In the genomic region with DNA sequence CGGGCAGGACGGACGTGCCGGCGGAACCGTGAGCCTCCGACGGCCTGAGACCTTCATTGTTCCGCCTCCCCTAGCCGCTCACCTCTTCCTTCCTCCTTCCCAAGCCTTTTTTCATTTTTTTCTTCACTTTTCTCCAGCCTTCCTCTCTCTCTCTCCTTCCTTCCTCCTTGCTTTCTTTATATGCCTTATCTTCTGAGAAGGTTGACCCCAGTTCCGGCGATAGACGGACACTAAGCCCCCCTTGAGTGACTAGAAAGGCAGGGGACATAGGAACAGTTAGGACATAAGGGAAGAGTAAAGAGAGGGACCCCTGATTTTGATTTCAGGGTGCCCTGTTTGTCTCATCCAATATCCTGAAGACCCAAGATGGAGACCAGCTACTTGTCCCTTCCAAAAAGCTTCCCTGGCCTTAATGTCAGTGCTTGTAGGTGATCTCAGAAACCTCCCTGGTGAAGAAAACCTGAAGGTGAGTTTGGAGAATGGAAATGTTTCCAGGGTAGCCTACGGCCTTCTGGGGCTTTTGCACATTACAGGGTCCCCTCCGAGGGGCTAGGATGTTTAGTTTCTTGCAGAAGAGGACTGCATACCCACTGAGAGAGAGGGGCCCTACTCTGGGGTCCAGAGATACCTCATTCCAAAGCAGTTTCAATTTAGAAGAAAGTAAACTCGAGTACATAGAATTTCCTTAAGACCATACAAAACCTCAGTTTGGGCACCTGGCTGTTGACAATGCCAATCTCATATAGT, we compare ENCODE assay signal across 8 cellular contexts. TPM values are rescaled to one million over a fixed set of nuclear protein-coding genes. Genes with fewer than 3 reads are reported as not detected.
DNase-seq lines count a peak whose midpoint lies in the region; ATAC-seq and TF ChIP-seq lines count a peak whose summit lies in the region.

No MANE protein-coding gene starts in this region.

- peaks cover 23% of the 10 kb centered on the region for H3K27me3 Mint-ChIP-seq in IgD-negative memory B cell

- peak overlapping the region; percentile 74 for H3K4me3 ChIP-seq in BE2C (ENCODE audit: low read depth, low read length)
- peak overlapping the region; percentile 89 to 98 for H3K4me3 ChIP-seq in cardiac fibroblast (replicated peaks in 1 of 2; ENCODE audit: low read depth in 2 of 2, low read length in 2 of 2)
- H3K4me3 ChIP-seq in muscle layer of colon (ENCODE audit: low read depth in 1 of 2, low read length in 2 of 2): peak overlapping the region; percentile 52 to 85

- H3K9me3 ChIP-seq in BE2C (no peaks in the 10 kb centered on the region), muscle layer of colon (ENCODE audit: low read length) (no peaks in the 10 kb centered on the region)

- H3K36me3 ChIP-seq in BE2C: no peaks in the 10 kb centered on the region
- H3K36me3 ChIP-seq in muscle layer of colon (ENCODE audit: insufficient read depth, low read length): no peaks in the 10 kb centered on the region

- DNase-seq in BE2C (no peak), cardiac fibroblast (ENCODE audit: low read depth in 2 of 2) (peak in 1 of 2 donors; percentile 51), NOMO-1 treated with dmso at 0.1 percent for 144 hours (lab: John Stamatoyannopoulos, UW; ENCODE audit: unreplicated experiment) (no peak), NOMO-1 (lab: John Stamatoyannopoulos, UW; ENCODE audit: unreplicated experiment in 2 of 2) (no peak)

- peak overlapping the region; percentile 81 to 99 (median 92) for H3K4me3 Mint-ChIP-seq in IgD-negative memory B cell

- peaks cover 13 to 22% (median 18%) of the 10 kb centered on the region in 3 donors for H3K4me1 Mint-ChIP-seq in IgD-negative memory B cell

- H3K27me3 ChIP-seq in BE2C (no peaks in the 10 kb centered on the region; the same call in 1 of the 2 replicates), muscle layer of colon (ENCODE audit: control insufficient read depth in 1 of 2, insufficient read depth in 2 of 2, low read length in 2 of 2) (no peaks in the 10 kb centered on the region)

- ATAC-seq in GM18858 (IDR thresholded peaks at IDR 0.05; ENCODE audit: unreplicated experiment): no peak
- no peak for ATAC-seq in HG03280 (IDR thresholded peaks at IDR 0.05; ENCODE audit: unreplicated experiment)

- H3K36me3 Mint-ChIP-seq in IgD-negative memory B cell: peaks cover 3% of the 10 kb centered on the region

- TF ChIP-seq CTCF in BE2C (IDR thresholded peaks at IDR 0.05; ENCODE audit: low read depth, low read length) (no peak), cardiac fibroblast (IDR thresholded peaks at IDR 0.05; ENCODE audit: low read depth, low read length) (no peak)

- H3K27ac ChIP-seq in muscle layer of colon (ENCODE audit: low read depth, low read length): peak overlapping the region; percentile 82

- peak overlapping the region; percentile 66 to 96 (median 67) for H3K27ac Mint-ChIP-seq in IgD-negative memory B cell

- no peak overlapping the region for H3K9ac ChIP-seq in muscle layer of colon (ENCODE audit: low read length)

- H3K9me3 Mint-ChIP-seq in IgD-negative memory B cell: no peaks in the 10 kb centered on the region

- H3K4me1 ChIP-seq in BE2C (no peaks in the 10 kb centered on the region), muscle layer of colon (ENCODE audit: insufficient read depth, low read length) (peaks cover 40% of the 10 kb centered on the region)

RNA-seq across cellular contexts. Expression of a gene that starts 3.5 kb away (rescaled TPM):
- polyA plus RNA-seq in BE2C (2012; ENCODE audit: insufficient read depth, insufficient read length, low read depth): 3.4 TPM
- 0.14 TPM for polyA plus RNA-seq in IgD-negative memory B cell

RNA-seq across cellular contexts. Expression of a gene that starts 14.4 kb away (rescaled TPM):
- 7.6 TPM for polyA plus RNA-seq in BE2C (2012; ENCODE audit: insufficient read depth, insufficient read length, low read depth)
- 2.6 TPM for polyA plus RNA-seq in IgD-negative memory B cell
